22 cellular contexts compared by ENCODE assay signal in the genomic region with DNA sequence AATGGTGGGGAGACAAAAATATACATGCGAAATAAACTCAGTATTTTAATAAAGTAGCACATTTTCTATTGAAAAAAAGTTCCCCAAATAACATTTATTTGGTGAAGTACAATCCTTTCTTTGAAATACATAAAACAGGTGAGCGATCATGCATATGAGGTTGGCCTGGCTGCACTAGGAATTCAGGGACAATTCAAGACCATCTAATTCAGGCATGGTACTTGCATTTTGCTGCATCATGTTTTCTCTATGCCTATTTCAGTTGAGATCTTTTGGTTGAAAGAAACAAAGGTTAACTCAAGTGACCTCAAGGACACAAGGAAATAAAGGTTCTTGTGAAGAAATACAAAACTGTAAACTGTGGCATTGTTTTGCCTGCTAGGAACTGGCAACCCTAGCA.
"Had no signal": no experiment of that assay in that cellular context is flagged by ENCODE, and none has a peak within 500 bp of the region (broad histone marks: within the 10 kb centered on the region; RNA-seq: fewer than 3 reads in every experiment).

No MANE protein-coding gene starts in this region.

- H3K4me3 ChIP-seq: MG63, SJCRH30 had no signal

- ATAC-seq: Panc1, PC-3, Right ventricle myocardium inferior, SK-N-SH treated with all-trans-retinoic acid at 6 μM for 48 hours had no signal

- H3K27me3 ChIP-seq: MG63, SJCRH30 had no signal

- H3K4me1 ChIP-seq: SJCRH30 had no signal

- H3K27ac ChIP-seq: SJCRH30 had no signal

- H3K36me3 ChIP-seq: MG63, SJCRH30 had no signal

- DNase-seq: Karpas-422, KG1, MG63, NCI-H1092 treated with DMSO at 0.1 percent for 48 hours, NCI-H1436, NCI-H187, NCI-H2029, NCI-H2081 treated with DMSO at 0.1 percent for 48 hours, NCI-H2171, NCI-H226, NCI-H446, NCI-H510A, NCI-H524 treated with DMSO at 0.1 percent for 48 hours, NCI-H69, NCI-H774, PC-3, SHP77 treated with DMSO at 0.1 percent for 48 hours, SJCRH30, T-helper 1 cell had no signal

- H3K9me3 ChIP-seq: MG63, SJCRH30 had no signal
